In genomic region chr14:76352639-76353281, GRCh38 we compare ENCODE assay signal across 8 cellular contexts. TPM values are rescaled to one million over a fixed set of nuclear protein-coding genes. Genes with fewer than 3 reads are reported as not detected.
DNase-seq lines count a peak whose midpoint lies in the region; ATAC-seq and FAIRE-seq lines count a peak whose summit lies in the region.

No MANE protein-coding gene starts in this region.

- H3K27ac ChIP-seq in SK-N-MC (no peak overlapping the region), right cardiac atrium (ENCODE audit: low read length) (no peak overlapping the region), small intestine (ENCODE audit: low read depth in 1 of 2, low read length in 1 of 2) (no peak overlapping the region)

- no peaks in the 10 kb centered on the region for H3K4me1 ChIP-seq in right cardiac atrium (ENCODE audit: control insufficient read depth, insufficient read depth, low read length)
- H3K4me1 ChIP-seq in small intestine (ENCODE audit: control insufficient read depth in 2 of 2, insufficient read depth in 1 of 2, low read depth in 1 of 2, low read length in 1 of 2) = no peaks in the 10 kb centered on the region

- no peaks in the 10 kb centered on the region for H3K36me3 Mint-ChIP-seq in activated naive CD8-positive, alpha-beta T cell treated with anti-CD3 and anti-CD28 coated beads, Interleukin-2, amount 50 U/mL, for 24 hours (ENCODE audit: low read depth)

- intact Hi-C loops in right cardiac atrium (cut with DNase I) = loop anchor here (5.0 to 10.0 kb wide), 2 partner anchors 298 to 300 kb away; no protein-coding TSS in a partner anchor

- no peaks in the 10 kb centered on the region for H3K36me3 ChIP-seq in SK-N-MC (ENCODE audit: insufficient read depth, low read length)
- H3K36me3 ChIP-seq in small intestine (ENCODE audit: control insufficient read depth in 2 of 2, insufficient read depth in 2 of 2, low read length in 2 of 2) = no peaks in the 10 kb centered on the region

- peaks cover 2% of the 10 kb centered on the region for H3K4me1 Mint-ChIP-seq in activated naive CD8-positive, alpha-beta T cell treated with anti-CD3 and anti-CD28 coated beads, Interleukin-2, amount 50 U/mL, for 24 hours

- H3K27ac Mint-ChIP-seq in activated naive CD8-positive, alpha-beta T cell treated with anti-CD3 and anti-CD28 coated beads, Interleukin-2, amount 50 U/mL, for 24 hours = no peak overlapping the region

- no peak for FAIRE-seq in small intestine (lab: Jason Lieb, UNC)

- ATAC-seq in activated naive CD8-positive, alpha-beta T cell treated with anti-CD3 and anti-CD28 coated beads, Interleukin-2, amount 50 U/mL, for 24 hours = peak; percentile 81
- ATAC-seq in right cardiac atrium = peak; percentile 72 to 80

- no peak overlapping the region for H3K9ac ChIP-seq in SK-N-MC (ENCODE audit: insufficient read length)

- DNase-seq in ELF-1 (ENCODE audit: low read depth, low spot score) (peak; percentile 81), HT1080 (ENCODE audit: low read depth) (peak; percentile 29), SK-N-MC (ENCODE audit: low read depth, low spot score) (no peak), right cardiac atrium (peak; percentile 62 to 87 (median 85)), small intestine (peak; percentile 22), RKO (ENCODE audit: low spot score) (no peak), ureter (ENCODE audit: low spot score) (no peak)
- DNase-seq in activated naive CD8-positive, alpha-beta T cell treated with anti-CD3 and anti-CD28 coated beads, Interleukin-2, amount 50 U/mL, for 24 hours = peak; percentile 76

- peaks cover 25% of the 10 kb centered on the region for H3K27me3 Mint-ChIP-seq in activated naive CD8-positive, alpha-beta T cell treated with anti-CD3 and anti-CD28 coated beads, Interleukin-2, amount 50 U/mL, for 24 hours

- H3K27me3 ChIP-seq in right cardiac atrium (ENCODE audit: control insufficient read depth, insufficient read depth) (no peaks in the 10 kb centered on the region), small intestine (ENCODE audit: control insufficient read depth in 2 of 2, insufficient read depth in 2 of 2, low read length in 2 of 2) (peaks cover 0 to 2% of the 10 kb centered on the region in 2 donors)

- 7% methylated on average over 40 of the region's 40 CpGs for WGBS in right cardiac atrium
- 5 to 7% (median 5%) methylated on average over 40 of the region's 40 CpGs for WGBS in small intestine, 3 donors

- H3K4me3 ChIP-seq in SK-N-MC (peak overlapping the region; percentile 71), right cardiac atrium (ENCODE audit: low read length) (no peak overlapping the region), small intestine (ENCODE audit: low read depth in 1 of 2, low read length in 2 of 2) (no peak overlapping the region)

- no peaks in the 10 kb centered on the region for H3K9me3 Mint-ChIP-seq in activated naive CD8-positive, alpha-beta T cell treated with anti-CD3 and anti-CD28 coated beads, Interleukin-2, amount 50 U/mL, for 24 hours

- no peaks in the 10 kb centered on the region for H3K9me3 ChIP-seq in SK-N-MC (ENCODE audit: low read depth, low read length)
- no peaks in the 10 kb centered on the region for H3K9me3 ChIP-seq in right cardiac atrium (ENCODE audit: control insufficient read depth, low read length)
- H3K9me3 ChIP-seq in small intestine (ENCODE audit: control insufficient read depth, low read depth) = no peaks in the 10 kb centered on the region

- no peak overlapping the region for H3K4me3 Mint-ChIP-seq in activated naive CD8-positive, alpha-beta T cell treated with anti-CD3 and anti-CD28 coated beads, Interleukin-2, amount 50 U/mL, for 24 hours

RNA-seq across cellular contexts. Expression of gene ESRRB, which starts 23.2 kb away (rescaled TPM):
- total RNA-seq in HT1080 (2014; rRNA removed; shearing (Covaris generic)) = 0.03 TPM in 1 of 2 replicates, not detected in the other
- polyA plus RNA-seq in HT1080 (2015; cell fraction: cytosol; rRNA removed) = 0.02 TPM in 1 of 2 replicates, not detected in the other
- 0.20 and 0.68 TPM in 2 replicates for polyA plus RNA-seq in HT1080 (2015; cell fraction: nucleus; rRNA removed)
- total RNA-seq in right cardiac atrium (10 to 100 TPM in 2 of 4 donors, 1 to 10 TPM in 2; 8.6 to 10.3 (median 9.4) TPM), ureter (0.16 TPM)
- polyA plus RNA-seq in right cardiac atrium (7.2 TPM), small intestine (under 1 TPM in 2 of 3 donors, not detected in 1; 0.04 to 0.54 TPM)

Comparison
In these comparisons a context has a peak if more than half of its experiments do, and no peak if none do; other contexts are left out.
1. DNase-seq: peak in ELF-1 (single experiment), HT1080 (single experiment), activated naive CD8-positive, alpha-beta T cell treated with anti-CD3 and anti-CD28 coated beads, Interleukin-2, amount 50 U/mL, for 24 hours (single experiment), right cardiac atrium (3 of 3) and small intestine (single experiment); none in SK-N-MC (single experiment), RKO (single experiment) and ureter (single experiment).